ENCODE assay signal across 12 cellular contexts in genomic region chr18:21386523-21387240, GRCh38.
"Had no signal": no experiment of that assay in that cellular context is flagged by ENCODE, and none has a peak within 500 bp of the region (broad histone marks: within the 10 kb centered on the region; RNA-seq: fewer than 3 reads in every experiment).

No MANE protein-coding gene starts in this region.

- H3K9me3 ChIP-seq: gastrocnemius medialis, heart right ventricle, prostate gland, right lobe of liver, tibial artery, uterus had no signal

- H3K4me3 ChIP-seq: gastrocnemius medialis, heart right ventricle, prostate gland, right lobe of liver, tibial artery, uterus had no signal

- H3K4me1 ChIP-seq: gastrocnemius medialis, heart right ventricle, prostate gland, right lobe of liver, uterus had no signal

- H3K27me3 Mint-ChIP-seq: stimulated activated memory B cell treated with anti-CD40 and anti-IgM and Interleukin-4, amounts not matched to agents 10 μg/mL and 1 μg/mL and 100 μg/mL, for 72 hours had no signal

- H3K36me3 Mint-ChIP-seq: natural killer cell; stimulated activated memory B cell treated with anti-CD40 and anti-IgM and Interleukin-4, amounts not matched to agents 10 μg/mL and 1 μg/mL and 100 μg/mL, for 72 hours had no signal

- H3K4me3 Mint-ChIP-seq: activated CD4-positive, alpha-beta T cell treated with anti-CD3 and anti-CD28 coated beads, Interleukin-2, amount 10 ng/mL, durations not matched to agents 24 days and 14 days; natural killer cell; stimulated activated memory B cell treated with anti-CD40 and anti-IgM and Interleukin-4, amounts not matched to agents 10 μg/mL and 1 μg/mL and 100 μg/mL, for 72 hours had no signal

- H3K27ac ChIP-seq: gastrocnemius medialis, heart right ventricle, prostate gland, right lobe of liver, tibial artery, uterus had no signal

- H3K27ac Mint-ChIP-seq: activated CD4-positive, alpha-beta T cell treated with anti-CD3 and anti-CD28 coated beads, Interleukin-2, amount 10 ng/mL, durations not matched to agents 24 days and 14 days; natural killer cell; stimulated activated memory B cell treated with anti-CD40 and anti-IgM and Interleukin-4, amounts not matched to agents 10 μg/mL and 1 μg/mL and 100 μg/mL, for 72 hours had no signal

- H3K4me1 Mint-ChIP-seq: activated CD4-positive, alpha-beta T cell treated with anti-CD3 and anti-CD28 coated beads, Interleukin-2, amount 10 ng/mL, durations not matched to agents 24 days and 14 days; natural killer cell; stimulated activated memory B cell treated with anti-CD40 and anti-IgM and Interleukin-4, amounts not matched to agents 10 μg/mL and 1 μg/mL and 100 μg/mL, for 72 hours had no signal

- DNase-seq: activated CD4-positive, alpha-beta T cell treated with anti-CD3 and anti-CD28 coated beads, Interleukin-2, amount 10 ng/mL, durations not matched to agents 24 days and 14 days; activated CD8-positive, alpha-beta memory T cell treated with anti-CD3 and anti-CD28 coated beads for 24 hours; activated naive CD4-positive, alpha-beta T cell treated with Interleukin-2 at 50 U/mL for 16 hours; gastrocnemius medialis; heart right ventricle; mammary epithelial cell; natural killer cell; right lobe of liver; tibial artery; uterus had no signal

- H3K36me3 ChIP-seq: gastrocnemius medialis, heart right ventricle, prostate gland, right lobe of liver, tibial artery, uterus had no signal

- H3K27me3 ChIP-seq: gastrocnemius medialis, right lobe of liver, tibial artery, uterus had no signal

- H3K9me3 Mint-ChIP-seq: activated CD4-positive, alpha-beta T cell treated with anti-CD3 and anti-CD28 coated beads, Interleukin-2, amount 10 ng/mL, durations not matched to agents 24 days and 14 days; natural killer cell; stimulated activated memory B cell treated with anti-CD40 and anti-IgM and Interleukin-4, amounts not matched to agents 10 μg/mL and 1 μg/mL and 100 μg/mL, for 72 hours had no signal
